Comparison of ENCODE assay signal across 29 cellular contexts in genomic region chr5:43619380-43619779, GRCh38. TPM values are rescaled to one million over a fixed set of nuclear protein-coding genes. Genes with fewer than 3 reads are reported as not detected.
DNase-seq lines count a peak whose midpoint lies in the region; ATAC-seq, FAIRE-seq and TF ChIP-seq lines count a peak whose summit lies in the region.
"Had no signal": no experiment of that assay in that cellular context is flagged by ENCODE, and none has a peak within 500 bp of the region (broad histone marks: within the 10 kb centered on the region; RNA-seq: fewer than 3 reads in every experiment).

No MANE protein-coding gene starts in this region.

- in situ Hi-C loops in HepG2 (cut with HindIII; ENCODE audit: extremely low pct_ligation_motif_present, low pct_unique_long_range_greater_than_20kb), result no loop called here

- no peaks in the 10 kb centered on the region for H3K79me2 ChIP-seq in HepG2 (ENCODE audit: insufficient read depth, low read length)
- H3K79me2 ChIP-seq: parathyroid adenoma had no signal

- FAIRE-seq in HepG2 (lab: Jason Lieb, UNC), result no peak
- FAIRE-seq: GM18507, K562, keratinocyte had no signal

- CTCF ChIA-PET in HepG2 (lab: Yijun Ruan, JAX; ENCODE audit: low intra/inter-chr PET ratio, low total read pairs), result no interaction called here

- TF ChIP-seq RAD21 in liver (IDR thresholded peaks at IDR 0.05) (no peak), HepG2 (CRISPR knock-in tag; IDR thresholded peaks at IDR 0.05) (no peak)

- no peaks in the 10 kb centered on the region for H4K20me1 ChIP-seq in HepG2 (ENCODE audit: insufficient read depth, low read length)

- no peaks in the 10 kb centered on the region for H3K27me3 ChIP-seq in liver (ENCODE audit: control insufficient read depth in 4 of 4, insufficient read depth in 4 of 4, low read length in 3 of 4)
- H3K27me3 ChIP-seq in HepG2 (ENCODE audit: control insufficient read depth in 1 of 2, insufficient read depth in 2 of 2, low read length in 2 of 2), result no peaks in the 10 kb centered on the region
- H3K27me3 ChIP-seq in dorsolateral prefrontal cortex, result no peaks in the 10 kb centered on the region
- H3K27me3 ChIP-seq in lower lobe of right lung (ENCODE audit: low read depth), result no peaks in the 10 kb centered on the region

- H3K9ac ChIP-seq in liver (ENCODE audit: low read depth in 1 of 2, low read length in 2 of 2) (no peak overlapping the region), HepG2 (ENCODE audit: insufficient read depth, low read depth, low read length) (no peak overlapping the region)
- H3K9ac ChIP-seq: parathyroid adenoma had no signal

- WGBS in liver, result 33% methylated on average over 2 of the region's 2 CpGs
- WGBS in HepG2 (ENCODE audit: low lambda C conversion rate), result 91% methylated on average over 2 of the region's 2 CpGs

- H3K36me3 ChIP-seq in liver (ENCODE audit: control insufficient read depth in 4 of 4, insufficient read depth in 3 of 4, low read depth in 1 of 4, low read length in 3 of 4) (peaks cover 0 to 5% (median 1%) of the 10 kb centered on the region in 4 donors), HepG2 (replicated peaks in 1 of 2; ENCODE audit: control insufficient read depth in 1 of 2, insufficient read depth in 2 of 2, low read length in 2 of 2) (peaks cover 0 to 3% of the 10 kb centered on the region in 2 experiments; a peak in 2 of 5 replicates), lower lobe of right lung (peaks cover 33% of the 10 kb centered on the region)

- H3K27ac ChIP-seq in liver (ENCODE audit: low read depth in 1 of 2, low read length in 2 of 2) (peak overlapping the region; percentile 90 to 95), HepG2 (ENCODE audit: extremely low read length, insufficient read depth, low read length) (no peak overlapping the region), dorsolateral prefrontal cortex (peak overlapping the region in 30 of 59 donors; percentile 3 to 71 (median 44)), lower lobe of right lung (peak overlapping the region; percentile 57), caudate nucleus (ENCODE audit: low read depth, low read length) (no peak overlapping the region)
- H3K27ac ChIP-seq: parathyroid adenoma, WERI-Rb-1 had no signal

- no peak overlapping the region for H3K4me2 ChIP-seq in HepG2 (ENCODE audit: low read depth, low read length)

- ATAC-seq in HepG2 (no peak), lower lobe of right lung (no peak), HG03520 (IDR thresholded peaks at IDR 0.05; ENCODE audit: unreplicated experiment) (no peak)
- ATAC-seq: activated T-cell treated with anti-CD3 and anti-CD28 coated beads, Interleukin-2, amount 50 U/mL, for 4 hours; HCT116; K562; Panc1 had no signal

- intact Hi-C loops in HepG2 (cut with micrococcal nuclease; ENCODE audit: unreplicated experiment) (no loop called here), dorsolateral prefrontal cortex (cut with DNase I) (no loop called here), lower lobe of right lung (cut with DNase I) (no loop called here)

- no TSS peak for BruUV-seq in HepG2 (replicated peaks; lab: Mats Ljungman, UMichigan)

- POLR2A ChIA-PET in HepG2 (lab: Yijun Ruan, JAX), result no interaction called here

- no peak overlapping the region for H2AFZ ChIP-seq in HepG2 (ENCODE audit: low read length)
- H2AFZ ChIP-seq: parathyroid adenoma had no signal

- H3K4me1 ChIP-seq in liver (ENCODE audit: control insufficient read depth in 4 of 4, insufficient read depth in 4 of 4, low read length in 3 of 4) (peaks cover 14 to 46% (median 28%) of the 10 kb centered on the region in 4 donors), HepG2 (ENCODE audit: insufficient read depth, low read length) (peaks cover 11% of the 10 kb centered on the region), lower lobe of right lung (peaks cover 6% of the 10 kb centered on the region)
- H3K4me1 ChIP-seq: parathyroid adenoma had no signal

- no peaks in the 10 kb centered on the region for H3K9me3 ChIP-seq in liver (ENCODE audit: control insufficient read depth in 4 of 4, low read length in 3 of 4)
- no peaks in the 10 kb centered on the region for H3K9me3 ChIP-seq in HepG2 (ENCODE audit: low read length)
- H3K9me3 ChIP-seq in lower lobe of right lung, result no peaks in the 10 kb centered on the region

- TF ChIP-seq EP300 in HepG2 (IDR thresholded peaks at IDR 0.05; ENCODE audit: low read depth in 2 of 2, low read length in 2 of 2), result no peak
- TF ChIP-seq EP300 in HepG2 (CRISPR knock-in tag; IDR thresholded peaks at IDR 0.05; ENCODE audit: borderline replicate concordance), result no peak

- H3K4me3 ChIP-seq in liver (ENCODE audit: low read depth in 1 of 3, low read length in 3 of 3), result no peak overlapping the region
- no peak overlapping the region for H3K4me3 ChIP-seq in HepG2 (replicated peaks in 1 of 3; ENCODE audit: insufficient read depth in 1 of 3, low read depth in 2 of 3, low read length in 3 of 3)
- no peak overlapping the region for H3K4me3 ChIP-seq in dorsolateral prefrontal cortex
- H3K4me3 ChIP-seq in lower lobe of right lung, result no peak overlapping the region
- H3K4me3 ChIP-seq: K562 had no signal

- DNase-seq in HepG2 (ENCODE audit: low spot score) (no peak), dorsolateral prefrontal cortex (no peak), lower lobe of right lung (no peak), caudate nucleus (lab: John Stamatoyannopoulos, UW) (no peak), DMS114 treated with DMSO at 0.1 percent for 48 hours (lab: John Stamatoyannopoulos, UW; ENCODE audit: unreplicated experiment) (no peak)
- DNase-seq: activated CD4-positive, alpha-beta T cell treated with anti-CD3 and anti-CD28 coated beads for 48 hours; activated naive CD4-positive, alpha-beta T cell; activated T-cell treated with anti-CD3 and anti-CD28 coated beads, Interleukin-2, amount 50 U/mL, for 4 hours; cortex of kidney; DMS79 treated with DMSO at 0.1 percent for 48 hours; MM.1S; NCI-H1436 treated with DMSO at 0.1 percent for 48 hours; NCI-H2171 treated with DMSO at 0.1 percent for 48 hours; NCI-H510A treated with DMSO at 0.1 percent for 48 hours; NK-92 treated with Interleukin-12 subunit alpha and Interleukin-12 subunit beta, amount 100 ng/mL, for 24 hours; right cardiac atrium; SHP77; stimulated activated CD4-positive, alpha-beta T cell treated with anti-CD3 and anti-CD28 coated beads, Interleukin-4, amount 100 ng/mL, for 1 hour; T-helper 9 cell; trophoblast cell; WERI-Rb-1 had no signal

- TF ChIP-seq POLR2A in HepG2 (IDR thresholded peaks at IDR 0.05; ENCODE audit: insufficient read depth in 1 of 2, low read depth in 2 of 2, low read length in 2 of 2), result no peak

- no peak for TF ChIP-seq CTCF in liver (IDR thresholded peaks at IDR 0.05; ENCODE audit: low read depth, low read length, missing input control)
- no peak for TF ChIP-seq CTCF in HepG2 (CRISPR knock-in tag; IDR thresholded peaks at IDR 0.05)
- TF ChIP-seq CTCF in dorsolateral prefrontal cortex (IDR thresholded peaks at IDR 0.05 in 54 of 56, conservative IDR thresholded peaks at IDR 0.05 in 2 of 56; ENCODE audit: low read depth in 1 of 56, partially characterized antibody in 56 of 56), result no peak
- no peak for TF ChIP-seq CTCF in lower lobe of right lung (IDR thresholded peaks at IDR 0.05)

TF ChIP-seq in liver, 16 proteins besides CTCF, POLR2A, EP300 and RAD21 (continues in another document):
- no peak for TF ChIP-seq FOXA2 (IDR thresholded peaks at IDR 0.05)
- no peak for TF ChIP-seq ATF3 (IDR thresholded peaks at IDR 0.05)
- TF ChIP-seq GABPA (IDR thresholded peaks at IDR 0.05 in 1 of 2, conservative IDR thresholded peaks at IDR 0.05 in 1 of 2), result peak in 1 of 2 donors; percentile 39
- no peak for TF ChIP-seq FOXA1 (IDR thresholded peaks at IDR 0.05)
- TF ChIP-seq EGR1 (IDR thresholded peaks at IDR 0.05; ENCODE audit: low read depth in 2 of 2), result no peak

TF ChIP-seq in HepG2, 621 proteins besides CTCF, POLR2A, EP300 and RAD21 (continues in another document):
- TF ChIP-seq ERF (CRISPR knock-in tag; IDR thresholded peaks at IDR 0.05) (no peak), PHB2 (IDR thresholded peaks at IDR 0.05; ENCODE audit: partially characterized antibody) (no peak), CBFB (CRISPR knock-in tag; IDR thresholded peaks at IDR 0.05) (no peak), ZNF260 (CRISPR knock-in tag; IDR thresholded peaks at IDR 0.05; ENCODE audit: borderline replicate concordance, low read depth) (no peak), FOXA1 (IDR thresholded peaks at IDR 0.05) (no peak), FOXA1 (CRISPR knock-in tag; IDR thresholded peaks at IDR 0.05) (no peak)

RNA-seq across cellular contexts. Expression of gene NNT, which starts 16.4 kb away (rescaled TPM):
- total RNA-seq in liver, result 100 to 1,000 TPM in 1 of 2 donors, 10 to 100 TPM in 1; 45.4 to 154 TPM
- polyA plus RNA-seq in liver, result 100 to 1,000 TPM in 1 of 2 donors, 10 to 100 TPM in 1; 68.3 to 110 TPM
- total RNA-seq in HepG2 (2016; rRNA removed; fragmentation: Illumina TruSeq; extraction: Trizol), result 58.0 and 73.3 TPM in 2 replicates
- total RNA-seq in HepG2 (2016; cell fraction: cytosol; rRNA removed; fragmentation: Illumina TruSeq; extraction: Trizol; ENCODE audit: low read depth), result 7.7 and 13.8 TPM in 2 replicates
- 53.3 and 67.8 TPM in 2 replicates for total RNA-seq in HepG2 (2016; cell fraction: insoluble cytoplasmic fraction; rRNA removed; fragmentation: Illumina TruSeq; extraction: Trizol)
- 18.8 and 21.2 TPM in 2 replicates for total RNA-seq in HepG2 (2016; cell fraction: membrane; rRNA removed; fragmentation: Illumina TruSeq; extraction: Trizol)
- 57.3 and 66.1 TPM in 2 replicates for total RNA-seq in HepG2 (2016; cell fraction: nucleus; rRNA removed; fragmentation: Illumina TruSeq; extraction: Trizol)
- polyA plus RNA-seq in HepG2 (2011; rRNA removed), result 18.3 and 21.1 TPM in 2 replicates
- polyA plus RNA-seq in HepG2 (2011; cell fraction: cytosol; rRNA removed), result 17.9 and 20.8 TPM in 2 replicates
- 14.9 and 15.6 TPM in 2 replicates for polyA plus RNA-seq in HepG2 (2011; cell fraction: nucleus; rRNA removed)
- 14.7 and 20.1 TPM in 2 replicates for polyA plus RNA-seq in HepG2 (2012)
- 1.9 and 3.2 TPM in 2 replicates for polyA plus RNA-seq in HepG2 (2016; cell fraction: cytosol; fragmentation: Illumina TruSeq; extraction: Trizol; ENCODE audit: low read depth)
- 53.7 and 61.6 TPM in 2 replicates for polyA plus RNA-seq in HepG2 (2016; cell fraction: insoluble cytoplasmic fraction; fragmentation: Illumina TruSeq; extraction: Trizol; ENCODE audit: low read depth)
- 8.4 and 10.0 TPM in 2 replicates for polyA plus RNA-seq in HepG2 (2016; cell fraction: membrane; fragmentation: Illumina TruSeq; extraction: Trizol; ENCODE audit: low read depth)
- 45.9 and 52.1 TPM in 2 replicates for polyA plus RNA-seq in HepG2 (2016; cell fraction: nucleus; fragmentation: Illumina TruSeq; extraction: Trizol; ENCODE audit: insufficient read depth, low read depth)
- 77.1 and 157 TPM in 2 replicates for polyA minus RNA-seq in HepG2 (2011; rRNA and poly(A)+ RNA removed; ENCODE audit: low replicate concordance)
- polyA minus RNA-seq in HepG2 (2011; cell fraction: cytosol; rRNA and poly(A)+ RNA removed), result 24.7 and 28.9 TPM in 2 replicates
- 50.3 and 56.1 TPM in 2 replicates for polyA minus RNA-seq in HepG2 (2011; cell fraction: nucleus; rRNA and poly(A)+ RNA removed)
- 100 to 1,000 TPM in 109 of 120 experiments, 10 to 100 TPM in 11; 79.8 to 197 (median 130) TPM for total RNA-seq in dorsolateral prefrontal cortex
- total RNA-seq in lower lobe of right lung, result 70.9 TPM

Comparison
In these comparisons a context has a peak if more than half of its experiments do, and no peak if none do; other contexts are left out.
1. H3K27ac ChIP-seq: peak in liver (2 of 2), dorsolateral prefrontal cortex (30 of 59) and lower lobe of right lung (single experiment); none in HepG2 (single experiment) and caudate nucleus (single experiment).